Comparison of ENCODE assay signal across 18 cellular contexts in the genomic region with DNA sequence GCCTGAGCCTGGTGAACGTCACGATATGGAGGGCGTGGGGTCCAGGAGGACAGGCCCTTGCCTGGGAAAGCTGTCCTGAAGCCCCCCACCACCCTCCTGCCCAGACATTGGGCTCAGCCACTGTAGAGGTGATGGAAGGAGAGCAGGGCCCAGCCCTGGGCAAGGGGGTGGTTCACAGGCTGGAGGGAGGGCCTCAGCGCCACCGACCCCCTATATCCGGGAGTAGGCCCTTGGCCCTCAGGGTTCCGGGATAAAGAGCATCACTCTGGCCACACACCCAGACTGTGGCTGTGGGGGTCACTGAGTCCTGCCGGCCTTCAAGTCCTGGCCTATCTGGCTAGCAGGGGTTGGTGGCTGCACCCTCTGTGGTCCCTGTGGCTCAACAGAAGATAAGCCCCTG. TPM values are rescaled to one million over a fixed set of nuclear protein-coding genes. Genes with fewer than 3 reads are reported as not detected.
DNase-seq lines count a peak whose midpoint lies in the region; ATAC-seq and TF ChIP-seq lines count a peak whose summit lies in the region.
"Had no signal": no experiment of that assay in that cellular context is flagged by ENCODE, and none has a peak within 500 bp of the region (broad histone marks: within the 10 kb centered on the region; RNA-seq: fewer than 3 reads in every experiment).

No MANE protein-coding gene starts in this region.

- H3K4me2 ChIP-seq in neuronal stem cell (ENCODE audit: insufficient read depth, low read length, poor library complexity, severe bottlenecking) = no peak overlapping the region
- H3K4me2 ChIP-seq: GM23338 had no signal

- H3K4me3 ChIP-seq in endodermal cell (ENCODE audit: low read length) (no peak overlapping the region), neuronal stem cell (ENCODE audit: low read length in 2 of 2) (no peak overlapping the region)
- H3K4me3 ChIP-seq: GM23338 had no signal

- peaks cover 52% of the 10 kb centered on the region for H3K36me3 Mint-ChIP-seq in endodermal cell (ENCODE audit: low read depth)
- H3K36me3 Mint-ChIP-seq in stimulated activated memory B cell treated with anti-CD40 and anti-IgM and Interleukin-4, amounts not matched to agents 10 μg/mL and 1 μg/mL and 100 μg/mL, for 72 hours = peaks cover 63% of the 10 kb centered on the region

- H3K27ac ChIP-seq in endodermal cell (ENCODE audit: low read depth, low read length) (no peak overlapping the region), neuronal stem cell (replicated peaks; ENCODE audit: low read length) (no peak overlapping the region)

- DNase-seq in stimulated activated naive CD8-positive, alpha-beta T cell treated with anti-CD3 and anti-CD28 coated beads, Interleukin-15, amount 100 ng/mL, for 72 hours = no peak
- no peak for DNase-seq in stimulated activated naive CD8-positive, alpha-beta T cell treated with anti-CD3 and anti-CD28 coated beads, Interleukin-15, Interleukin-2, amounts not matched to agents 100 U/mL and 50 U/mL, for 24 hours
- DNase-seq in endodermal cell (peak; percentile 28), neuronal stem cell (ENCODE audit: low spot score) (no peak), GOT3 (lab: John Stamatoyannopoulos, UW) (no peak), NCI-H345 (lab: John Stamatoyannopoulos, UW) (no peak), nucleus accumbens (lab: John Stamatoyannopoulos, UW) (no peak)
- DNase-seq: ACHN; BE2C; C1 segment of cervical spinal cord; Caco-2; CD4-positive, alpha-beta T cell; H7; HFFc6 had no signal

- H3K23ac ChIP-seq in neuronal stem cell (ENCODE audit: low read depth, low read length, poor library complexity) = no peak overlapping the region

- H2BK12ac ChIP-seq in neuronal stem cell (ENCODE audit: low read length) = no peak overlapping the region

- H3K36me3 ChIP-seq in endodermal cell (ENCODE audit: control insufficient read depth, insufficient read depth, low read length) = peaks cover 47% of the 10 kb centered on the region
- peaks cover 17 to 73% of the 10 kb centered on the region in 2 donors for H3K36me3 ChIP-seq in neuronal stem cell (replicated peaks in 1 of 2; ENCODE audit: control insufficient read depth in 2 of 2, insufficient read depth in 2 of 2, low read length in 2 of 2)
- H3K36me3 ChIP-seq: BE2C had no signal

- H2BK120ac ChIP-seq in neuronal stem cell (ENCODE audit: low read depth, low read length) = no peak overlapping the region

- no peak overlapping the region for H4K8ac ChIP-seq in neuronal stem cell (ENCODE audit: low read depth, low read length)

- no peaks in the 10 kb centered on the region for H3K9me3 ChIP-seq in endodermal cell (ENCODE audit: control insufficient read depth, low read length)
- no peaks in the 10 kb centered on the region for H3K9me3 ChIP-seq in neuronal stem cell (replicated peaks in 1 of 2; ENCODE audit: control insufficient read depth in 2 of 2, insufficient read depth in 1 of 2, low read depth in 1 of 2, low read length in 2 of 2)
- H3K9me3 ChIP-seq: BE2C, Caco-2 had no signal

- H3K9me3 Mint-ChIP-seq in stimulated activated naive CD8-positive, alpha-beta T cell treated with anti-CD3 and anti-CD28 coated beads, Interleukin-15, amount 100 ng/mL, for 72 hours = no peaks in the 10 kb centered on the region
- H3K9me3 Mint-ChIP-seq in endodermal cell = no peaks in the 10 kb centered on the region
- H3K9me3 Mint-ChIP-seq in stimulated activated memory B cell treated with anti-CD40 and anti-IgM and Interleukin-4, amounts not matched to agents 10 μg/mL and 1 μg/mL and 100 μg/mL, for 72 hours = no peaks in the 10 kb centered on the region
- H3K9me3 Mint-ChIP-seq: CD4-positive, alpha-beta T cell; GM23338; HFFc6; IgD-negative memory B cell had no signal

- no peak overlapping the region for H3K9ac ChIP-seq in endodermal cell (ENCODE audit: extremely low read depth, low read length, poor library complexity, severe bottlenecking)
- no peak overlapping the region for H3K9ac ChIP-seq in neuronal stem cell (ENCODE audit: low read depth, low read length, poor library complexity)

- H3K27ac Mint-ChIP-seq in stimulated activated naive CD8-positive, alpha-beta T cell treated with anti-CD3 and anti-CD28 coated beads, Interleukin-15, amount 100 ng/mL, for 72 hours = no peak overlapping the region
- H3K27ac Mint-ChIP-seq in endodermal cell = no peak overlapping the region
- H3K27ac Mint-ChIP-seq in stimulated activated memory B cell treated with anti-CD40 and anti-IgM and Interleukin-4, amounts not matched to agents 10 μg/mL and 1 μg/mL and 100 μg/mL, for 72 hours = peak overlapping the region; percentile 46
- H3K27ac Mint-ChIP-seq: CD4-positive, alpha-beta T cell; GM23338; HFFc6 had no signal

- no peak overlapping the region for H3K4ac ChIP-seq in neuronal stem cell (ENCODE audit: low read length)

- H3K4me1 ChIP-seq in endodermal cell (ENCODE audit: control insufficient read depth, insufficient read depth, low read length) = no peaks in the 10 kb centered on the region
- no peaks in the 10 kb centered on the region for H3K4me1 ChIP-seq in neuronal stem cell (ENCODE audit: control insufficient read depth in 2 of 2, insufficient read depth in 1 of 2, low read depth in 1 of 2, low read length in 2 of 2)
- H3K4me1 ChIP-seq: BE2C had no signal

- no peaks in the 10 kb centered on the region for H3K27me3 Mint-ChIP-seq in stimulated activated naive CD8-positive, alpha-beta T cell treated with anti-CD3 and anti-CD28 coated beads, Interleukin-15, amount 100 ng/mL, for 72 hours
- no peaks in the 10 kb centered on the region for H3K27me3 Mint-ChIP-seq in endodermal cell (ENCODE audit: insufficient read depth)
- no peaks in the 10 kb centered on the region for H3K27me3 Mint-ChIP-seq in stimulated activated memory B cell treated with anti-CD40 and anti-IgM and Interleukin-4, amounts not matched to agents 10 μg/mL and 1 μg/mL and 100 μg/mL, for 72 hours
- H3K27me3 Mint-ChIP-seq: CD4-positive, alpha-beta T cell; IgD-negative memory B cell had no signal

- H2BK15ac ChIP-seq in neuronal stem cell (ENCODE audit: low read length) = no peak overlapping the region

- H2AFZ ChIP-seq in neuronal stem cell (ENCODE audit: low read length) = no peak overlapping the region
- H2AFZ ChIP-seq: GM23338 had no signal

- WGBS in endodermal cell (ENCODE audit: insufficient coverage in 1 of 2, insufficient read length in 1 of 2), 2 experiments = 93 to 95% methylated on average over 5 to 8 of the region's 8 CpGs
- WGBS in neuronal stem cell (ENCODE audit: extremely low coverage in 2 of 2, insufficient read length in 2 of 2, insufficient replicate concordance in 1 of 2), 2 donors = no CpG with 5 or more reads among the region's 8 CpGs

- H3K27me3 ChIP-seq in endodermal cell (ENCODE audit: control insufficient read depth, insufficient read depth, low read length, poor library complexity, severe bottlenecking) (no peaks in the 10 kb centered on the region), neuronal stem cell (ENCODE audit: control insufficient read depth in 3 of 3, insufficient read depth in 3 of 3, low read depth in 1 of 3, low read length in 3 of 3) (no peaks in the 10 kb centered on the region)
- H3K27me3 ChIP-seq: BE2C had no signal

- H3K79me1 ChIP-seq in neuronal stem cell (ENCODE audit: low read depth, low read length) = no peaks in the 10 kb centered on the region

- H3K4me3 Mint-ChIP-seq in stimulated activated naive CD8-positive, alpha-beta T cell treated with anti-CD3 and anti-CD28 coated beads, Interleukin-15, amount 100 ng/mL, for 72 hours = no peak overlapping the region
- no peak overlapping the region for H3K4me3 Mint-ChIP-seq in endodermal cell
- H3K4me3 Mint-ChIP-seq in stimulated activated memory B cell treated with anti-CD40 and anti-IgM and Interleukin-4, amounts not matched to agents 10 μg/mL and 1 μg/mL and 100 μg/mL, for 72 hours = no peak overlapping the region
- H3K4me3 Mint-ChIP-seq: CD4-positive, alpha-beta T cell; GM23338; HFFc6; IgD-negative memory B cell had no signal

- ATAC-seq in stimulated activated naive CD8-positive, alpha-beta T cell treated with anti-CD3 and anti-CD28 coated beads, Interleukin-15, amount 100 ng/mL, for 72 hours = peak; percentile 32
- no peak for ATAC-seq in stimulated activated naive CD8-positive, alpha-beta T cell treated with anti-CD3 and anti-CD28 coated beads, Interleukin-15, Interleukin-2, amounts not matched to agents 100 U/mL and 50 U/mL, for 24 hours
- ATAC-seq in stimulated activated memory B cell treated with anti-CD40 and anti-IgM and Interleukin-4, amounts not matched to agents 10 μg/mL and 1 μg/mL and 100 μg/mL, for 72 hours = no peak
- ATAC-seq: GM23338, HCT116 had no signal

- H2AK5ac ChIP-seq in neuronal stem cell (ENCODE audit: low read depth, low read length) = no peak overlapping the region

- no peak overlapping the region for H3K14ac ChIP-seq in neuronal stem cell (ENCODE audit: low read length)

- H3K18ac ChIP-seq in neuronal stem cell (ENCODE audit: low read length) = no peak overlapping the region

- H3K4me1 Mint-ChIP-seq in stimulated activated naive CD8-positive, alpha-beta T cell treated with anti-CD3 and anti-CD28 coated beads, Interleukin-15, amount 100 ng/mL, for 72 hours = no peaks in the 10 kb centered on the region
- H3K4me1 Mint-ChIP-seq in endodermal cell = no peaks in the 10 kb centered on the region
- H3K4me1 Mint-ChIP-seq in stimulated activated memory B cell treated with anti-CD40 and anti-IgM and Interleukin-4, amounts not matched to agents 10 μg/mL and 1 μg/mL and 100 μg/mL, for 72 hours = no peaks in the 10 kb centered on the region

- H4K91ac ChIP-seq in neuronal stem cell (ENCODE audit: low read depth, low read length, poor library complexity) = no peak overlapping the region

- H2BK5ac ChIP-seq in neuronal stem cell (ENCODE audit: low read length) = peak overlapping the region; percentile 2

- no peak for TF ChIP-seq CTCF in endodermal cell (conservative IDR thresholded peaks at IDR 0.05)

RNA-seq across cellular contexts. Expression of gene GTF2IRD1, which starts 55.3 kb away (rescaled TPM):
- 10 to 100 TPM; 54.8 to 84.4 TPM for total RNA-seq in endodermal cell
- polyA plus RNA-seq in endodermal cell (2013, experiment 1 of 2) = 54.6 TPM
- 54.2 TPM for polyA plus RNA-seq in endodermal cell (2013, experiment 2 of 2)
- polyA plus RNA-seq in neuronal stem cell (2013, experiment 1 of 2) = 87.8 TPM
- 87.6 TPM for polyA plus RNA-seq in neuronal stem cell (2013, experiment 2 of 2)
- polyA plus RNA-seq: IgD-negative memory B cell had no signal
